9 cellular contexts compared by ENCODE assay signal in the genomic region with DNA sequence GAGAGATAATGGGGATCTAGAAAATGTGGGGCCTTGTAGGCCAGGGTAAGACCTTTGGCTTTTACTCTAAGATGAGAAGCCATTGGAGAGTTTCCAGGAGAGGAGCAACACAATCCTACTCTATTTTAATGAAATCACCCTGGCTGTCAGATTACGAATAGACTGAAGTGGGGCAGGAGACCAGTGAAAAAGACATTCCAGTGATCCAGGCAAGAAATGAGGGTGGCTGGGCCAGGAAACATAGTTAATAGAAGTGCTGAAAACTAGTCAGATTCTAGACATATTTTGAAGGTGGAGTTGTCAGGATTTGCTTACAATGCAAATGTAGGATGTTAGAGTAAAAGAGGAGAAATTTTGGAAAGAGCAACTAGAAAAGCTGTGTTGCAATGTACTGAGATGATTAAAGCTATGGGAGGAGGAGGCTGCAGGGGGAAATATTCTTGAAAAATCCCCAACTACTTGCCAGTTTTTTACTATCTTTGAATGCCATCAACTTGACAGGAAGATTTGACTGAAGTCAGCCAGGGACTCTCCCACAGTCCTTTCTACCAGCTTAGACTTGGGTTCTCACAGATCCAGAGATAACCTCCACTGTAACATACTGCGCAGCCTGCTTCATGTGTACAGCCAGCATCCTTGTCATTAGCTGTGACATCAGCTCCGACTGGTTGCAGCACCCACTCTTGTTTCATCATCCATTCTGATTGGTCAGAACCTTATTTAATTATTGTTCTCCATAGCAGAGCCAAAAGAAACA.
A peak's percentile ranks its signal among the peaks of the same experiment; 100 is the strongest.
DNase-seq lines count a peak whose midpoint lies in the region; ATAC-seq and TF ChIP-seq lines count a peak whose summit lies in the region.
"Had no signal": no experiment of that assay in that cellular context is flagged by ENCODE, and none has a peak within 500 bp of the region (broad histone marks: within the 10 kb centered on the region; RNA-seq: fewer than 3 reads in every experiment).

No MANE protein-coding gene starts in this region.

- ATAC-seq in activated CD4-positive, CD25-positive, alpha-beta regulatory T cell treated with anti-CD3 and anti-CD28 coated beads, Interleukin-2, amount 50 U/mL, for 24 hours, result peak; percentile 45 to 47
- ATAC-seq in GM18498 (IDR thresholded peaks at IDR 0.05; ENCODE audit: unreplicated experiment) (no peak), left lobe of liver (no peak)

- no peak overlapping the region for H3K4me3 ChIP-seq in fibroblast of pulmonary artery (replicated peaks; ENCODE audit: low read depth, low read length)

- no peak for TF ChIP-seq CTCF in fibroblast of pulmonary artery (IDR thresholded peaks at IDR 0.05; ENCODE audit: low read length, missing control alignments)

- DNase-seq in activated CD4-positive, CD25-positive, alpha-beta regulatory T cell treated with anti-CD3 and anti-CD28 coated beads, Interleukin-2, amount 50 U/mL, for 72 hours, result no peak
- DNase-seq in NCI-H226 (peak; percentile 81), fibroblast of pulmonary artery (ENCODE audit: low read depth) (peak; percentile 89), left lobe of liver (ENCODE audit: low spot score) (no peak), cerebellar nuclear complex (lab: John Stamatoyannopoulos, UW) (no peak)
- DNase-seq in stimulated activated CD4-positive, alpha-beta T cell treated with anti-CD3 and anti-CD28 coated beads, Interleukin-1b, Interleukin-23, amount 100 ng/mL, for 48 hours, result peak; percentile 62
- DNase-seq: naive B cell had no signal

Comparison
In these comparisons a context has a peak if more than half of its experiments do, and no peak if none do; other contexts are left out.
1. ATAC-seq: peak in activated CD4-positive, CD25-positive, alpha-beta regulatory T cell treated with anti-CD3 and anti-CD28 coated beads, Interleukin-2, amount 50 U/mL, for 24 hours (2 of 2); none in GM18498 (single experiment) and left lobe of liver (single experiment).
2. DNase-seq: peak in NCI-H226 (single experiment), fibroblast of pulmonary artery (single experiment) and stimulated activated CD4-positive, alpha-beta T cell treated with anti-CD3 and anti-CD28 coated beads, Interleukin-1b, Interleukin-23, amount 100 ng/mL, for 48 hours (single experiment); none in activated CD4-positive, CD25-positive, alpha-beta regulatory T cell treated with anti-CD3 and anti-CD28 coated beads, Interleukin-2, amount 50 U/mL, for 72 hours (single experiment), left lobe of liver (single experiment) and cerebellar nuclear complex (0 of 2).